In genomic region chr1:180213401-180214177, GRCh38 we compare ENCODE assay signal across 9 cellular contexts. TPM values are rescaled to one million over a fixed set of nuclear protein-coding genes. Genes with fewer than 3 reads are reported as not detected.
DNase-seq lines count a peak whose midpoint lies in the region; ATAC-seq and TF ChIP-seq lines count a peak whose summit lies in the region.
"Had no signal": no experiment of that assay in that cellular context is flagged by ENCODE, and none has a peak within 500 bp of the region (broad histone marks: within the 10 kb centered on the region; RNA-seq: fewer than 3 reads in every experiment).

No MANE protein-coding gene starts in this region.

- H3K9me3 ChIP-seq in HAP-1: no peaks in the 10 kb centered on the region
- no peaks in the 10 kb centered on the region for H3K9me3 ChIP-seq in mucosa of descending colon

- H3K36me3 ChIP-seq in HAP-1 (replicated peaks): no peaks in the 10 kb centered on the region
- H3K36me3 ChIP-seq in mucosa of descending colon (ENCODE audit: low read depth): no peaks in the 10 kb centered on the region

- no peak overlapping the region; the same call in 1 of the 2 replicates for H3K4me3 ChIP-seq in HAP-1
- H3K4me3 ChIP-seq in mucosa of descending colon: no peak overlapping the region

- H3K27me3 ChIP-seq in HAP-1 (ENCODE audit: low read depth): no peaks in the 10 kb centered on the region

- peaks cover 7% of the 10 kb centered on the region for H3K4me1 ChIP-seq in HAP-1
- no peaks in the 10 kb centered on the region for H3K4me1 ChIP-seq in mucosa of descending colon (ENCODE audit: low read depth)

- H3K27ac Mint-ChIP-seq in activated CD4-positive, alpha-beta T cell treated with anti-CD3 and anti-CD28 coated beads, Interleukin-2, amount 10 ng/mL, durations not matched to agents 7 days and 5 days: peak overlapping the region; percentile 3

- intact Hi-C loops in mucosa of descending colon (cut with DNase I, micrococcal nuclease): no loop called here

- in situ Hi-C loops in HAP-1 (cut with MboI; ENCODE audit: low sequenced_read_pairs): no loop called here

- POLR2A ChIA-PET in activated CD4-positive, alpha-beta T cell treated with anti-CD3 and anti-CD28 coated beads, Interleukin-2, amount 10 ng/mL, durations not matched to agents 7 days and 5 days (lab: Charles Lee): no interaction called here

- H3K36me3 Mint-ChIP-seq in activated CD4-positive, alpha-beta T cell treated with anti-CD3 and anti-CD28 coated beads, Interleukin-2, amount 10 ng/mL, durations not matched to agents 7 days and 5 days (ENCODE audit: low read depth): no peaks in the 10 kb centered on the region

- ATAC-seq in mucosa of descending colon: peak; percentile 20
- no peak for ATAC-seq in GM18502 (IDR thresholded peaks at IDR 0.05; ENCODE audit: poor library complexity, unreplicated experiment)
- ATAC-seq in HG02571 (IDR thresholded peaks at IDR 0.05; ENCODE audit: unreplicated experiment): no peak

- peaks cover 12% of the 10 kb centered on the region for H3K4me1 Mint-ChIP-seq in activated CD4-positive, alpha-beta T cell treated with anti-CD3 and anti-CD28 coated beads, Interleukin-2, amount 10 ng/mL, durations not matched to agents 7 days and 5 days

- no peak for TF ChIP-seq CTCF in mucosa of descending colon (IDR thresholded peaks at IDR 0.05)

- CTCF ChIA-PET in activated CD4-positive, alpha-beta T cell treated with anti-CD3 and anti-CD28 coated beads, Interleukin-2, amount 10 ng/mL, durations not matched to agents 7 days and 5 days (lab: Charles Lee): interaction anchor here (0.9 to 1.3 kb wide), 3 partner anchors 10 to 18 kb away, joined by 3 to 4 read pairs (median 3); no protein-coding TSS in a partner anchor

- no peaks in the 10 kb centered on the region for H3K9me3 Mint-ChIP-seq in activated CD4-positive, alpha-beta T cell treated with anti-CD3 and anti-CD28 coated beads, Interleukin-2, amount 10 ng/mL, durations not matched to agents 7 days and 5 days

- H3K4me3 Mint-ChIP-seq in activated CD4-positive, alpha-beta T cell treated with anti-CD3 and anti-CD28 coated beads, Interleukin-2, amount 10 ng/mL, durations not matched to agents 7 days and 5 days: no peak overlapping the region

- H3K27me3 Mint-ChIP-seq in activated CD4-positive, alpha-beta T cell treated with anti-CD3 and anti-CD28 coated beads, Interleukin-2, amount 10 ng/mL, durations not matched to agents 7 days and 5 days: peaks cover 8% of the 10 kb centered on the region

- peak; percentile 21 to 28 for DNase-seq in AML-193 (lab: John Stamatoyannopoulos, UW)
- DNase-seq in HAP-1 (ENCODE audit: low spot score in 2 of 2): peak; percentile 57 to 88
- DNase-seq in activated CD4-positive, alpha-beta T cell treated with anti-CD3 and anti-CD28 coated beads, Interleukin-2, amount 10 ng/mL, durations not matched to agents 7 days and 5 days: peak; percentile 71
- DNase-seq in mucosa of descending colon: no peak
- DNase-seq in NCI-H128 (lab: John Stamatoyannopoulos, UW; ENCODE audit: unreplicated experiment): no peak
- no peak for DNase-seq in NCI-H526 (lab: John Stamatoyannopoulos, UW)

RNA-seq across cellular contexts. Expression of gene LHX4, which starts 16.5 kb away (rescaled TPM):
- not detected for total RNA-seq in activated CD4-positive, alpha-beta T cell treated with anti-CD3 and anti-CD28 coated beads, Interleukin-2, amount 10 ng/mL, durations not matched to agents 7 days and 5 days
- total RNA-seq in mucosa of descending colon: 1 to 10 TPM in 1 of 3 donors, under 1 TPM in 2; 0.41 to 2.5 (median 0.89) TPM
- total RNA-seq: T-helper 1 cell treated with Interleukin-12 subunit alpha and Interleukin-12 subunit beta and Interleukin-4 antibody, amounts not matched to agents 30 ng/mL and 1 ng/mL, for 36 hours had no signal

RNA-seq across cellular contexts. Expression of gene QSOX1, which starts 58.9 kb away (rescaled TPM):
- total RNA-seq in activated CD4-positive, alpha-beta T cell treated with anti-CD3 and anti-CD28 coated beads, Interleukin-2, amount 10 ng/mL, durations not matched to agents 7 days and 5 days: 10 to 100 TPM; 18.5 to 23.5 TPM
- 100 to 1,000 TPM in 2 of 3 donors, 10 to 100 TPM in 1; 96.4 to 260 (median 185) TPM for total RNA-seq in mucosa of descending colon

Comparison
In these comparisons a context has a peak if more than half of its experiments do, and no peak if none do; other contexts are left out.
1. DNase-seq: peak in AML-193 (2 of 2), HAP-1 (2 of 2) and activated CD4-positive, alpha-beta T cell treated with anti-CD3 and anti-CD28 coated beads, Interleukin-2, amount 10 ng/mL, durations not matched to agents 7 days and 5 days (single experiment); none in mucosa of descending colon (0 of 3), NCI-H128 (single experiment) and NCI-H526 (0 of 2).